Comparison of ENCODE assay signal across 2 cellular contexts in the genomic region with DNA sequence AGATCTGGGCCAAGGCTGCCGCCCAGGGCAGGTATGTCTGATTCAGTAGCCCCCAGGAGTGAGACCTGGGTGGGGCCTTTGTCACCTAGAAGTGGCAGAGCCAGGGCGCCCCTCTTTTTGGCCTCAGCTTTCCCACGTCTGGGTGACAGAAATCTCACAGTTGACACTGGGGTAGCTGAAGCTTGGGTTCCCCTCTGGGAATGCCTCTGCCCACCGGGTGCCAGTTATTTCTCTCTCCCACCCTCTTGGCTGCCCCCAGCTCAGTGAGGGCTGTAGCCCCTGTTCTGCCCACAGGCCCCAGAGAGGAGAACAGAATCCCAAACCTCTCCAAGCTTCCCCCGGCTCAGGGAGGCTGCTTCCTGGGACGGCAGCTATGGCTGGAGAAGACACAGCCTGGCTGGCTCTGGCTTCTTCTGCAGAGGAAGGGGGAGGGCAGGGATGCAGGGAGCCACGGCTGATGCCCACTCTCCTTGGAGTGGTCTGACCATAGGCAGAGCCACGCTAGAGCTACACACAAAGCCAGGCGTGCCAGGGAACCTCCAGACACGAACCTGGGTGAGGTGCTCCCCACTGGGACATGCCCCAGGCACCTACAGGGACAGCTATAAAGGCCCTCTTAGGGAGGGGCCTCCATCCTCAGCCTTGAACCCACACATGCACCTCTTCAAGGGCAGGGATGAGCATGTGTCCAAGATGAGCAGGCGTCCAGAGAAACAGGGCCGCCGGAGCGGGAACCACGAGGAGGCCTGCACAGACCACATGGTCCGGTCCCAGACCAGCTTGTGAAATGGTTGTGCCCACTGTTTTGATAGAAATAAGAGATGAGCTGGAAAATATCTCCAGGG.
TF ChIP-seq lines count a peak whose summit lies in the region.

No MANE protein-coding gene starts in this region.

TF ChIP-seq in HEK293, 187 proteins besides CTCF, POLR2A, EP300 and RAD21:
- no peak for TF ChIP-seq ZNF548 (tag by site-specific recombination; IDR thresholded peaks at IDR 0.05)
- TF ChIP-seq ZNF335 (tag by site-specific recombination; conservative IDR thresholded peaks at IDR 0.05) = peak; percentile 38
- TF ChIP-seq PRDM10 (tag by site-specific recombination; IDR thresholded peaks at IDR 0.05) = peak; percentile 36; the same call in 1 of the 2 replicates

TF ChIP-seq in H1, 55 proteins besides CTCF, POLR2A, EP300 and RAD21:
- no peak for TF ChIP-seq GABPA (IDR thresholded peaks at IDR 0.05; ENCODE audit: borderline replicate concordance, insufficient read depth, low read length)
- TF ChIP-seq BACH1 (IDR thresholded peaks at IDR 0.05; ENCODE audit: low read length) = no peak
- TF ChIP-seq RNF2 (IDR thresholded peaks at IDR 0.05; ENCODE audit: borderline replicate concordance, low read depth, low read length, missing control alignments, poor library complexity, severe bottlenecking) = no peak
- TF ChIP-seq ATF3 (IDR thresholded peaks at IDR 0.05; ENCODE audit: insufficient read depth, low read depth, low read length) = no peak
- no peak for TF ChIP-seq HDAC2 (IDR thresholded peaks at IDR 0.05; ENCODE audit: borderline replicate concordance in 1 of 2, low read depth in 2 of 2, low read length in 2 of 2)
- no peak for TF ChIP-seq POLR2AphosphoS5 (IDR thresholded peaks at IDR 0.05; ENCODE audit: low read depth, low read length)
- no peak for TF ChIP-seq KDM5A (IDR thresholded peaks at IDR 0.05; ENCODE audit: low read length)
